In genomic region chr19:39363909-39364457, GRCh38 we compare ENCODE assay signal across 10 cellular contexts. TPM values are rescaled to one million over a fixed set of nuclear protein-coding genes. Genes with fewer than 3 reads are reported as not detected.
A peak's percentile ranks its signal among the peaks of the same experiment; 100 is the strongest.
DNase-seq lines count a peak whose midpoint lies in the region; ATAC-seq, FAIRE-seq and TF ChIP-seq lines count a peak whose summit lies in the region.
"Had no signal": no experiment of that assay in that cellular context is flagged by ENCODE, and none has a peak within 500 bp of the region (broad histone marks: within the 10 kb centered on the region; RNA-seq: fewer than 3 reads in every experiment).

No MANE protein-coding gene starts in this region.

- H3K4me1 Mint-ChIP-seq in astrocyte (ENCODE audit: low read depth, unreplicated experiment): peaks cover 21% of the 10 kb centered on the region

- H3K4me1 ChIP-seq in IMR-90 (ENCODE audit: control insufficient read depth, insufficient read depth, low read length) (peaks cover 25% of the 10 kb centered on the region), astrocyte (ENCODE audit: insufficient read depth, low read length) (peaks cover 26% of the 10 kb centered on the region), hepatocyte (ENCODE audit: insufficient read depth) (peaks cover 4% of the 10 kb centered on the region), stomach (peaks cover 12 to 24% (median 19%) of the 10 kb centered on the region in 4 donors)

- no peak for TF ChIP-seq CTCF in IMR-90 (conservative IDR thresholded peaks at IDR 0.05; ENCODE audit: low read depth, low read length)
- no peak for TF ChIP-seq CTCF in astrocyte (IDR thresholded peaks at IDR 0.05; ENCODE audit: insufficient read depth, low read depth, low read length)
- TF ChIP-seq CTCF in hepatocyte (IDR thresholded peaks at IDR 0.05; ENCODE audit: poor library complexity): no peak
- no peak for TF ChIP-seq CTCF in stomach (IDR thresholded peaks at IDR 0.05)

- peaks cover 26% of the 10 kb centered on the region for H3K36me3 Mint-ChIP-seq in astrocyte (ENCODE audit: low read depth, unreplicated experiment)

- no peak overlapping the region for H4K5ac ChIP-seq in IMR-90 (ENCODE audit: low read depth, low read length)

- POLR2A ChIA-PET in IMR-90 (lab: Charles Lee; ENCODE audit: unreplicated experiment): no interaction called here

- dilution Hi-C loops in IMR-90 (cut with HindIII; ENCODE audit: low sequenced_read_pairs, unreplicated experiment): no loop called here

- H3K56ac ChIP-seq in IMR-90 (ENCODE audit: extremely low read depth, insufficient read depth, low read length): no peak overlapping the region

- peak overlapping the region; percentile 67 for H2BK5ac ChIP-seq in IMR-90 (ENCODE audit: low read depth, low read length, poor library complexity, severe bottlenecking)

- H2BK20ac ChIP-seq in IMR-90 (ENCODE audit: low read depth, low read length): no peak overlapping the region

- DNase-seq in IMR-90 (peak; percentile 80), astrocyte (ENCODE audit: low read depth) (no peak), hepatocyte (ENCODE audit: low spot score) (no peak), stomach (no peak), NCI-H226 (no peak), GDM1 (lab: John Stamatoyannopoulos, UW) (no peak), mucosa of gallbladder (ENCODE audit: low spot score) (no peak)
- DNase-seq: activated gamma-delta T cell treated with Interleukin-2 at 50 U/mL for 16 hours had no signal

- peak overlapping the region; percentile 42; the same call in 1 of the 2 replicates for H2AK5ac ChIP-seq in IMR-90 (ENCODE audit: low read depth, low read length)

- H3K23ac ChIP-seq in IMR-90 (ENCODE audit: low read depth, low read length): peak overlapping the region; percentile 15; the same call in 1 of the 2 replicates

- no peaks in the 10 kb centered on the region for H3K9me3 ChIP-seq in IMR-90 (ENCODE audit: control insufficient read depth, insufficient read depth, low read length)
- H3K9me3 ChIP-seq in astrocyte (ENCODE audit: insufficient read depth, low read depth, low read length): no peaks in the 10 kb centered on the region
- H3K9me3 ChIP-seq in hepatocyte (ENCODE audit: low read depth): no peaks in the 10 kb centered on the region
- H3K9me3 ChIP-seq in stomach: no peaks in the 10 kb centered on the region

- no peak for TF ChIP-seq EP300 in stomach (IDR thresholded peaks at IDR 0.05)

- H3K27me3 ChIP-seq in IMR-90 (ENCODE audit: control insufficient read depth, insufficient read depth, low read length): no peaks in the 10 kb centered on the region
- no peaks in the 10 kb centered on the region for H3K27me3 ChIP-seq in astrocyte (ENCODE audit: insufficient read depth, low read length)
- H3K27me3 ChIP-seq in hepatocyte: no peaks in the 10 kb centered on the region
- no peaks in the 10 kb centered on the region for H3K27me3 ChIP-seq in stomach

- peak overlapping the region; percentile 47 for H2AK9ac ChIP-seq in IMR-90 (replicated peaks; ENCODE audit: low read depth, low read length, poor library complexity)

- TF ChIP-seq RAD21 in IMR-90 (IDR thresholded peaks at IDR 0.05; ENCODE audit: low read length): no peak

- BruUV-seq in IMR-90 (replicated peaks; lab: Mats Ljungman, UMichigan): no TSS peak

- peak overlapping the region in 1 of 2 experiments; percentile 3; a peak in 1 of 4 replicates for H4K8ac ChIP-seq in IMR-90 (ENCODE audit: low read depth in 2 of 2, low read length in 2 of 2)

- H3K9me3 Mint-ChIP-seq in astrocyte (ENCODE audit: unreplicated experiment): no peaks in the 10 kb centered on the region

- 100% methylated on average over 1 of the region's 5 CpGs; no CpG with 5 or more reads in 1 of the 2 experiments for WGBS in IMR-90 (ENCODE audit: extremely low coverage in 2 of 2, insufficient read length in 1 of 2), 2 experiments
- WGBS in hepatocyte (ENCODE audit: low lambda C conversion rate, missing lambda C conversion rate): 92% methylated on average over 5 of the region's 5 CpGs
- 70 to 86% (median 75%) methylated on average over 5 of the region's 5 CpGs for WGBS in stomach, 5 donors

- H3K9me1 ChIP-seq in IMR-90 (ENCODE audit: insufficient read depth, low read length): peaks cover 20% of the 10 kb centered on the region

- H2AFZ ChIP-seq in IMR-90 (replicated peaks; ENCODE audit: low read length, poor library complexity): peak overlapping the region; percentile 52
- no peak overlapping the region for H2AFZ ChIP-seq in astrocyte (ENCODE audit: low read depth, low read length)
- no peak overlapping the region for H2AFZ ChIP-seq in hepatocyte

- ATAC-seq in IMR-90 (ENCODE audit: low read depth) (peak; percentile 62), GM21529 (IDR thresholded peaks at IDR 0.05; ENCODE audit: unreplicated experiment) (no peak)

- intact Hi-C loops in IMR-90 (cut with micrococcal nuclease) (loop anchor here (2.0 kb wide), 1 partner anchor 21 kb away; the partner anchor contains the start of gene SAMD4B), stomach (cut with DNase I; ENCODE audit: low total_unique reads) (no loop called here)

- H4K20me1 ChIP-seq in IMR-90 (ENCODE audit: insufficient read depth, low read length): peaks cover 15% of the 10 kb centered on the region; the same call in 1 of the 2 replicates
- peaks cover 24% of the 10 kb centered on the region for H4K20me1 ChIP-seq in astrocyte (ENCODE audit: insufficient read depth, low read length)
- no peaks in the 10 kb centered on the region for H4K20me1 ChIP-seq in hepatocyte (ENCODE audit: insufficient read depth, poor library complexity, severe bottlenecking)

- peak overlapping the region; percentile 27 for H3K4me3 Mint-ChIP-seq in astrocyte (ENCODE audit: unreplicated experiment)

- no peaks in the 10 kb centered on the region for H3K27me3 Mint-ChIP-seq in astrocyte (ENCODE audit: low read depth, unreplicated experiment)

- H3K18ac ChIP-seq in IMR-90 (ENCODE audit: low read depth, low read length): no peak overlapping the region

- peaks cover 9% of the 10 kb centered on the region for H3K79me2 ChIP-seq in astrocyte (ENCODE audit: insufficient read depth, low read length)
- H3K79me2 ChIP-seq in hepatocyte: peaks cover 8% of the 10 kb centered on the region

- H3K27ac Mint-ChIP-seq in astrocyte (ENCODE audit: unreplicated experiment): no peak overlapping the region

- H3K4me3 ChIP-seq in IMR-90 (ENCODE audit: insufficient read depth, low read depth, low read length) (no peak overlapping the region), astrocyte (ENCODE audit: insufficient read depth, low read depth, low read length) (no peak overlapping the region), hepatocyte (no peak overlapping the region), stomach (no peak overlapping the region)

- H2BK15ac ChIP-seq in IMR-90 (ENCODE audit: low read depth, low read length): no peak overlapping the region

- in situ Hi-C loops in IMR-90 (cut with MboI; ENCODE audit: low sequenced_read_pairs): no loop called here

- peaks cover 24 to 70% of the 10 kb centered on the region in 2 experiments for H3K79me1 ChIP-seq in IMR-90 (ENCODE audit: low read depth in 1 of 2, low read length in 2 of 2)

- H3K27ac ChIP-seq in IMR-90 (ENCODE audit: insufficient read depth, low read length): peak overlapping the region; percentile 72
- H3K27ac ChIP-seq in astrocyte (ENCODE audit: low read depth, low read length): peak overlapping the region; percentile 33
- peak overlapping the region; percentile 66 for H3K27ac ChIP-seq in hepatocyte
- H3K27ac ChIP-seq in stomach: peak overlapping the region in 4 of 5 donors; percentile 56 to 75 (median 66)
- H3K27ac ChIP-seq: KMS-11 had no signal

- H2BK120ac ChIP-seq in IMR-90 (ENCODE audit: low read depth, low read length): peak overlapping the region; percentile 40; the same call in 1 of the 2 replicates

- CTCF ChIA-PET in IMR-90 (lab: Yijun Ruan, JAX): interaction anchor here (0.5 to 0.6 kb wide), 2 partner anchors 11 to 442 kb away, joined by 4 read pairs; no protein-coding TSS in a partner anchor

- H3K4me2 ChIP-seq in IMR-90 (ENCODE audit: low read depth, low read length): peak overlapping the region; percentile 13; the same call in 1 of the 2 replicates
- H3K4me2 ChIP-seq in astrocyte (ENCODE audit: low read length): no peak overlapping the region
- no peak overlapping the region for H3K4me2 ChIP-seq in hepatocyte
- H3K4me2 ChIP-seq: KMS-11 had no signal

- peak overlapping the region; percentile 72 for H3K4ac ChIP-seq in IMR-90 (ENCODE audit: low read depth, low read length)

- peak overlapping the region; percentile 53 for H4K91ac ChIP-seq in IMR-90 (ENCODE audit: insufficient read depth, low read depth, low read length)

- no peak for FAIRE-seq in astrocyte (lab: Jason Lieb, UNC)

- peak overlapping the region; percentile 40; the same call in 1 of the 2 replicates for H3K14ac ChIP-seq in IMR-90 (replicated peaks; ENCODE audit: low read depth, low read length)

- H3K9me2 ChIP-seq in hepatocyte (replicated peaks; ENCODE audit: insufficient read depth): no peaks in the 10 kb centered on the region

- H3K36me3 ChIP-seq in IMR-90 (ENCODE audit: control insufficient read depth, insufficient read depth, low read length) (peaks cover 20% of the 10 kb centered on the region), astrocyte (ENCODE audit: insufficient read depth, low read length) (peaks cover 28% of the 10 kb centered on the region), hepatocyte (replicated peaks; ENCODE audit: insufficient read depth, low read depth) (no peaks in the 10 kb centered on the region), stomach (peaks cover 27 to 98% (median 96%) of the 10 kb centered on the region in 4 donors)

- 0 out of 2 replicates have a peak, but pooled peaks have one; percentile 26 for TF ChIP-seq POLR2A in IMR-90 (IDR thresholded peaks at IDR 0.05; ENCODE audit: low read depth, low read length)
- no peak for TF ChIP-seq POLR2A in stomach (IDR thresholded peaks at IDR 0.05)

- H3K9ac ChIP-seq in IMR-90 (ENCODE audit: low read depth, low read length): peak overlapping the region; percentile 9; the same call in 1 of the 2 replicates
- peak overlapping the region; percentile 31 for H3K9ac ChIP-seq in astrocyte (ENCODE audit: low read length)
- H3K9ac ChIP-seq: KMS-11 had no signal

RNA-seq across cellular contexts. Expression of gene SAMD4B, which starts 21.8 kb away (rescaled TPM):
- total RNA-seq in IMR-90 (2012; rRNA removed): 18.3 and 19.2 TPM in 2 replicates
- 97.2 and 119 TPM in 2 replicates for polyA plus RNA-seq in IMR-90 (2012; rRNA removed)
- polyA plus RNA-seq in IMR-90 (2012; cell fraction: cytosol; rRNA removed): 55.1 and 108 TPM in 2 replicates
- polyA plus RNA-seq in IMR-90 (2012; cell fraction: nucleus; rRNA removed; ENCODE audit: low replicate concordance): 123 and 257 TPM in 2 replicates
- 95.0 and 98.6 TPM in 2 replicates for total RNA-seq in astrocyte
- 39.2 and 54.8 TPM in 2 replicates for total RNA-seq in hepatocyte
- polyA plus RNA-seq in hepatocyte: 61.0 and 66.5 TPM in 2 replicates
- 100 to 1,000 TPM in 2 of 5 donors, 10 to 100 TPM in 3; 52.1 to 136 (median 63.4) TPM for total RNA-seq in stomach
- polyA plus RNA-seq in stomach: 10 to 100 TPM; 49.9 to 76.9 (median 69.0) TPM
- total RNA-seq in mucosa of gallbladder: 106 TPM

RNA-seq across cellular contexts. Expression of gene PAF1, which starts 26.9 kb away (rescaled TPM):
- total RNA-seq in IMR-90 (2012; rRNA removed) (45.7 and 57.8 TPM in 2 replicates), astrocyte (42.0 and 43.2 TPM in 2 replicates), hepatocyte (30.4 and 42.5 TPM in 2 replicates), stomach (10 to 100 TPM in 3 of 5 donors, 1 to 10 TPM in 2; 7.0 to 77.2 (median 21.4) TPM), mucosa of gallbladder (50.5 TPM)
- polyA plus RNA-seq in IMR-90 (2012; rRNA removed) (54.3 and 61.6 TPM in 2 replicates), hepatocyte (53.5 and 54.4 TPM in 2 replicates), stomach (10 to 100 TPM; 31.7 to 49.0 (median 32.2) TPM)
- polyA plus RNA-seq in IMR-90 (2012; cell fraction: cytosol; rRNA removed): 35.9 and 45.6 TPM in 2 replicates
- polyA plus RNA-seq in IMR-90 (2012; cell fraction: nucleus; rRNA removed; ENCODE audit: low replicate concordance): 63.6 and 92.7 TPM in 2 replicates

RNA-seq across cellular contexts. Expression of gene MED29, which starts 27.2 kb away (rescaled TPM):
- total RNA-seq in IMR-90 (2012; rRNA removed) (15.6 and 17.6 TPM in 2 replicates), astrocyte (27.0 and 29.9 TPM in 2 replicates), hepatocyte (18.9 and 21.4 TPM in 2 replicates), stomach (10 to 100 TPM in 4 of 5 donors, 1 to 10 TPM in 1; 6.4 to 91.0 (median 23.0) TPM), mucosa of gallbladder (46.0 TPM)
- polyA plus RNA-seq in IMR-90 (2012; rRNA removed) (26.9 and 28.8 TPM in 2 replicates), hepatocyte (27.9 and 38.6 TPM in 2 replicates), stomach (10 to 100 TPM; 20.4 to 22.1 (median 20.5) TPM)
- 19.6 and 29.3 TPM in 2 replicates for polyA plus RNA-seq in IMR-90 (2012; cell fraction: cytosol; rRNA removed)
- 18.4 and 19.1 TPM in 2 replicates for polyA plus RNA-seq in IMR-90 (2012; cell fraction: nucleus; rRNA removed; ENCODE audit: low replicate concordance)

RNA-seq across cellular contexts. Expression of gene GMFG, which starts 28.1 kb away (rescaled TPM):
- total RNA-seq in IMR-90 (2012; rRNA removed): 0.28 TPM in 1 of 2 replicates, not detected in the other
- 0.33 and 0.55 TPM in 2 replicates for polyA plus RNA-seq in IMR-90 (2012; rRNA removed)
- 0.48 TPM in 1 of 2 replicates, not detected in the other for polyA plus RNA-seq in IMR-90 (2012; cell fraction: cytosol; rRNA removed)
- polyA plus RNA-seq in IMR-90 (2012; cell fraction: nucleus; rRNA removed; ENCODE audit: low replicate concordance): 0.10 TPM in 1 of 2 replicates, not detected in the other
- 0.79 and 1.1 TPM in 2 replicates for total RNA-seq in astrocyte
- total RNA-seq in hepatocyte: 0.32 TPM in 1 of 2 replicates, not detected in the other
- 0.86 and 2.9 TPM in 2 replicates for polyA plus RNA-seq in hepatocyte
- total RNA-seq in stomach: 10 to 100 TPM in 2 of 5 donors, not detected in 3; 12.9 to 18.2 TPM
- polyA plus RNA-seq in stomach: 10 to 100 TPM; 31.6 to 69.8 (median 56.0) TPM
- total RNA-seq in mucosa of gallbladder: 29.0 TPM

RNA-seq across cellular contexts. Expression of gene ZFP36, which starts 42.7 kb away (rescaled TPM):
- total RNA-seq in IMR-90 (2012; rRNA removed): 1.4 and 3.1 TPM in 2 replicates
- polyA plus RNA-seq in IMR-90 (2012; rRNA removed): 45.0 and 50.5 TPM in 2 replicates
- 84.7 and 235 TPM in 2 replicates for polyA plus RNA-seq in IMR-90 (2012; cell fraction: cytosol; rRNA removed)
- polyA plus RNA-seq in IMR-90 (2012; cell fraction: nucleus; rRNA removed; ENCODE audit: low replicate concordance): 360 and 687 TPM in 2 replicates
- 21.6 and 28.0 TPM in 2 replicates for total RNA-seq in astrocyte
- 72.9 and 95.8 TPM in 2 replicates for total RNA-seq in hepatocyte
- 1,034 and 1,087 TPM in 2 replicates for polyA plus RNA-seq in hepatocyte
- 1,000 to 10,000 TPM in 1 of 5 donors, 100 to 1,000 TPM in 3, 10 to 100 TPM in 1; 26.1 to 1,667 (median 340) TPM for total RNA-seq in stomach
- polyA plus RNA-seq in stomach: 100 to 1,000 TPM; 127 to 150 (median 136) TPM
- 180 TPM for total RNA-seq in mucosa of gallbladder
